26 cellular contexts compared by ENCODE assay signal in genomic region chr5:76681287-76681686, GRCh38. TPM values are rescaled to one million over a fixed set of nuclear protein-coding genes. Genes with fewer than 3 reads are reported as not detected.
"Had no signal": no experiment of that assay in that cellular context is flagged by ENCODE, and none has a peak within 500 bp of the region (broad histone marks: within the 10 kb centered on the region; RNA-seq: fewer than 3 reads in every experiment).

No MANE protein-coding gene starts in this region.

- H2AFZ ChIP-seq: parathyroid adenoma had no signal

- H3K4me1 Mint-ChIP-seq: memory B cell; stimulated activated memory B cell treated with anti-CD40 and anti-IgM and Interleukin-4, amounts not matched to agents 10 μg/mL and 1 μg/mL and 100 μg/mL, for 72 hours; stimulated activated naive CD8-positive, alpha-beta T cell treated with anti-CD3 and anti-CD28 coated beads, Interleukin-15, amount 100 ng/mL, for 72 hours had no signal

- H3K4me1 ChIP-seq: gastroesophageal sphincter, lower lobe of right lung, parathyroid adenoma, prostate gland, testis, vagina had no signal

- H3K27me3 ChIP-seq: gastroesophageal sphincter, right lobe of liver, spleen, testis, tibial nerve, upper lobe of right lung, vagina had no signal

- H3K4me3 Mint-ChIP-seq: memory B cell; mesothelial cell of epicardium; nephron; stimulated activated memory B cell treated with anti-CD40 and anti-IgM and Interleukin-4, amounts not matched to agents 10 μg/mL and 1 μg/mL and 100 μg/mL, for 72 hours; stimulated activated naive CD8-positive, alpha-beta T cell treated with anti-CD3 and anti-CD28 coated beads, Interleukin-15, amount 100 ng/mL, for 72 hours had no signal

- H3K27me3 Mint-ChIP-seq: memory B cell; stimulated activated memory B cell treated with anti-CD40 and anti-IgM and Interleukin-4, amounts not matched to agents 10 μg/mL and 1 μg/mL and 100 μg/mL, for 72 hours; stimulated activated naive CD8-positive, alpha-beta T cell treated with anti-CD3 and anti-CD28 coated beads, Interleukin-15, amount 100 ng/mL, for 72 hours had no signal

- H3K9me3 ChIP-seq: gastroesophageal sphincter, lower lobe of right lung, prostate gland, right lobe of liver, spleen, testis, tibial nerve, upper lobe of right lung, vagina had no signal

- DNase-seq: effector CD4-positive, alpha-beta T cell; foreskin fibroblast; head of caudate nucleus; hypothalamus; islet precursor cell; lower lobe of right lung; right lobe of liver; spleen; stimulated activated CD4-positive, alpha-beta T cell treated with anti-CD3 and anti-CD28 coated beads, Interleukin-15, amount 100 ng/mL, for 24 hours; stimulated activated CD4-positive, alpha-beta T cell treated with anti-CD3 and anti-CD28 coated beads, Interleukin-1b, Interleukin-23, amount 100 ng/mL, for 48 hours; stimulated activated CD4-positive, alpha-beta T cell treated with anti-CD3 and anti-CD28 coated beads, Interleukin-4, amount 100 ng/mL, for 24 hours; stimulated activated naive CD8-positive, alpha-beta T cell treated with anti-CD3 and anti-CD28 coated beads, Interleukin-15, amount 100 ng/mL, for 72 hours; testis; upper lobe of right lung had no signal

- H3K4me3 ChIP-seq: coronary artery, gastroesophageal sphincter, lower lobe of right lung, prostate gland, right lobe of liver, spleen, testis, tibial nerve, upper lobe of right lung, vagina had no signal

- ATAC-seq: esophagus mucosa; gastroesophageal sphincter; left lobe of liver; lower lobe of right lung; right lobe of liver; stimulated activated memory B cell treated with anti-CD40 and anti-IgM and Interleukin-4, amounts not matched to agents 10 μg/mL and 1 μg/mL and 100 μg/mL, for 72 hours; stimulated activated naive CD8-positive, alpha-beta T cell treated with anti-CD3 and anti-CD28 coated beads, Interleukin-15, amount 100 ng/mL, for 72 hours; upper lobe of right lung had no signal

- H3K9me3 Mint-ChIP-seq: memory B cell; mesothelial cell of epicardium; nephron; stimulated activated memory B cell treated with anti-CD40 and anti-IgM and Interleukin-4, amounts not matched to agents 10 μg/mL and 1 μg/mL and 100 μg/mL, for 72 hours; stimulated activated naive CD8-positive, alpha-beta T cell treated with anti-CD3 and anti-CD28 coated beads, Interleukin-15, amount 100 ng/mL, for 72 hours had no signal

- H3K9ac ChIP-seq: parathyroid adenoma had no signal

- H3K79me2 ChIP-seq: parathyroid adenoma had no signal

- H3K36me3 Mint-ChIP-seq: stimulated activated memory B cell treated with anti-CD40 and anti-IgM and Interleukin-4, amounts not matched to agents 10 μg/mL and 1 μg/mL and 100 μg/mL, for 72 hours had no signal

- H3K27ac ChIP-seq: coronary artery, gastroesophageal sphincter, lower lobe of right lung, parathyroid adenoma, prostate gland, right lobe of liver, spleen, testis, upper lobe of right lung, vagina had no signal

- H3K27ac Mint-ChIP-seq: memory B cell; mesothelial cell of epicardium; stimulated activated memory B cell treated with anti-CD40 and anti-IgM and Interleukin-4, amounts not matched to agents 10 μg/mL and 1 μg/mL and 100 μg/mL, for 72 hours; stimulated activated naive CD8-positive, alpha-beta T cell treated with anti-CD3 and anti-CD28 coated beads, Interleukin-15, amount 100 ng/mL, for 72 hours had no signal

- H3K36me3 ChIP-seq: gastroesophageal sphincter, prostate gland, vagina had no signal

RNA-seq across cellular contexts. Expression of gene F2RL2, which starts 58.1 kb away (rescaled TPM):
- total RNA-seq: lower lobe of right lung, prostate gland, testis, vagina had no signal
